Comparison of ENCODE assay signal across 18 cellular contexts in genomic region chr22:19011075-19011474, GRCh38.
"Had no signal": no experiment of that assay in that cellular context is flagged by ENCODE, and none has a peak within 500 bp of the region (broad histone marks: within the 10 kb centered on the region; RNA-seq: fewer than 3 reads in every experiment).

No MANE protein-coding gene starts in this region.

- H3K27ac Mint-ChIP-seq: activated CD4-positive, alpha-beta T cell treated with anti-CD3 and anti-CD28 coated beads, Interleukin-2, amount 10 ng/mL, durations not matched to agents 7 days and 5 days; activated CD8-positive, alpha-beta T cell treated with anti-CD3 and anti-CD28 coated beads, Interleukin-2, amount 10 ng/mL, durations not matched to agents 7 days and 5 days; activated T-helper 1 cell treated with anti-CD3 and anti-CD28 coated beads, Interleukin-12 subunit alpha, Interleukin-12 subunit beta, Interleukin-2, Interleukin-4 antibody, amounts not matched to agents 30 ng/mL and 10 ng/mL and 1 ng/mL, durations not matched to agents 14 hours and 24 hours and 36 hours; mesothelial cell of epicardium; naive thymus-derived CD8-positive, alpha-beta T cell; progenitor cell of endocrine pancreas had no signal

- H3K4me1 Mint-ChIP-seq: activated CD4-positive, alpha-beta T cell treated with anti-CD3 and anti-CD28 coated beads, Interleukin-2, amount 10 ng/mL, durations not matched to agents 7 days and 5 days; mesothelial cell of epicardium; naive thymus-derived CD8-positive, alpha-beta T cell had no signal

- H3K27me3 ChIP-seq: body of pancreas, testis, uterus had no signal

- H3K9me3 Mint-ChIP-seq: activated CD4-positive, alpha-beta T cell treated with anti-CD3 and anti-CD28 coated beads, Interleukin-2, amount 10 ng/mL, durations not matched to agents 7 days and 5 days; activated T-helper 1 cell treated with anti-CD3 and anti-CD28 coated beads, Interleukin-12 subunit alpha, Interleukin-12 subunit beta, Interleukin-2, Interleukin-4 antibody, amounts not matched to agents 30 ng/mL and 10 ng/mL and 1 ng/mL, durations not matched to agents 14 hours and 24 hours and 36 hours; mesothelial cell of epicardium; naive thymus-derived CD8-positive, alpha-beta T cell had no signal

- H3K9me3 ChIP-seq: body of pancreas, testis, uterus had no signal

- H3K36me3 Mint-ChIP-seq: mesothelial cell of epicardium; naive thymus-derived CD8-positive, alpha-beta T cell had no signal

- H3K36me3 ChIP-seq: uterus had no signal

- H3K4me3 ChIP-seq: body of pancreas, testis, uterus had no signal

- H3K4me3 Mint-ChIP-seq: activated CD4-positive, alpha-beta T cell treated with anti-CD3 and anti-CD28 coated beads, Interleukin-2, amount 10 ng/mL, durations not matched to agents 7 days and 5 days; activated CD8-positive, alpha-beta T cell treated with anti-CD3 and anti-CD28 coated beads, Interleukin-2, amount 10 ng/mL, durations not matched to agents 7 days and 5 days; activated T-helper 1 cell treated with anti-CD3 and anti-CD28 coated beads, Interleukin-12 subunit alpha, Interleukin-12 subunit beta, Interleukin-2, Interleukin-4 antibody, amounts not matched to agents 30 ng/mL and 10 ng/mL and 1 ng/mL, durations not matched to agents 14 hours and 24 hours and 36 hours; mesothelial cell of epicardium; naive thymus-derived CD8-positive, alpha-beta T cell had no signal

- DNase-seq: activated CD4-positive, alpha-beta T cell treated with anti-CD3 and anti-CD28 coated beads, Interleukin-2, amount 10 ng/mL, durations not matched to agents 7 days and 5 days; activated CD4-positive, CD25-positive, alpha-beta regulatory T cell treated with anti-CD3 and anti-CD28 coated beads, Interleukin-2, amount 50 U/mL, for 72 hours; activated CD8-positive, alpha-beta T cell treated with anti-CD3 and anti-CD28 coated beads, Interleukin-2, amount 10 ng/mL, durations not matched to agents 7 days and 5 days; activated gamma-delta T cell; activated naive CD4-positive, alpha-beta T cell treated with anti-CD3 and anti-CD28 coated beads, Interleukin-2, amount 50 U/mL, for 16 hours; anterior cingulate cortex; body of pancreas; left ventricle myocardium superior; mammary epithelial cell; naive thymus-derived CD8-positive, alpha-beta T cell; stimulated activated CD4-positive, alpha-beta T cell treated with anti-CD3 and anti-CD28 coated beads, Interleukin-4, amount 100 ng/mL, for 1 hour; stimulated activated naive CD4-positive, alpha-beta T cell; testis; trophoblast cell; uterus had no signal

- ATAC-seq: activated CD8-positive, alpha-beta T cell treated with anti-CD3 and anti-CD28 coated beads, Interleukin-2, amount 10 ng/mL, durations not matched to agents 7 days and 5 days; body of pancreas; left ventricle myocardium superior; naive thymus-derived CD8-positive, alpha-beta T cell had no signal

- H3K27ac ChIP-seq: body of pancreas, testis, uterus had no signal
